1 cellular context compared by ENCODE assay signal in the genomic region with DNA sequence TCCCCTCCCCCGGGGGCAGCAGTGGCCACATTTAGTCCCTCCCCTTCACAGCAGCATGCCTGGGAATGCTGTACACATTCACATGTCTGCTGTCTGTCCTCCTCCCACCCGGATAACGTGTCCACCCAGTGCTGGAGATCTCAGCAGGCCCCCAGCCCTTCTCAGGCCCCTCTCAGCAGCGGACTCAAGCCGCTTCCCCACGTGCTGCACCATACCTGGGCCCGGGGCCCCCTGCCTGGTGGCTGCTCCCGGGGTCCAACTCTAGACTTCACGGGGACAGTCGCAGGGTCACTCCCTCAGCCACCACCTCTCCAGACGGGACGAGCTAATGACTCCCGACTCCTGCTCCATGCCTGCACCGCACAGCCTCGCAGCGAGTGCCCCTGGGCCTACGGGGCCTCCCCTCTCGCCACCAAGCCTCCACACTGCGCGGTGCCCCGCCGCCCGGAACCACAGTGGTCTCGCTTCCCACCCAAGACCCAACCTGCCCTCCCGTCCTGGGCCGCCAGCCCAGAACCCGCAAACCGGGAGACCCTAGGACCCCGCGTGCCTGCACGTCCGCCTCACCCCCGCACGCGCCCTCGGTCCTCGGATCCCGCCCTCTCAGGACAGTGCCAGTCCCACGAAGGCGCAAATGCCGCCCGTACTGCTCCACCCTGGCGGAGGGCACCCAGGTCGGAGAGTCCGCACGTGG.
TF ChIP-seq lines count a peak whose summit lies in the region.

No MANE protein-coding gene starts in this region.

TF ChIP-seq in H1, 55 proteins besides CTCF, POLR2A, EP300 and RAD21:
- TF ChIP-seq EGR1 (IDR thresholded peaks at IDR 0.05; ENCODE audit: borderline replicate concordance, low read depth, low read length) (no peak), POLR2AphosphoS5 (IDR thresholded peaks at IDR 0.05; ENCODE audit: low read depth, low read length) (no peak), SUZ12 (IDR thresholded peaks at IDR 0.05; ENCODE audit: low read length) (no peak), EZH2 (IDR thresholded peaks at IDR 0.05; ENCODE audit: low read depth, low read length, severe bottlenecking) (no peak), POU5F1 (IDR thresholded peaks at IDR 0.05; ENCODE audit: low read depth, low read length) (no peak), ZNF274 (IDR thresholded peaks at IDR 0.05; ENCODE audit: borderline replicate concordance, extremely low read depth, low read length) (no peak), RFX5 (IDR thresholded peaks at IDR 0.05; ENCODE audit: borderline replicate concordance, low read depth, low read length) (no peak), SIRT6 (IDR thresholded peaks at IDR 0.05; ENCODE audit: low read length) (no peak), CHD1 (IDR thresholded peaks at IDR 0.05; ENCODE audit: low read depth, low read length) (no peak)
- TF ChIP-seq, protein P1, sequence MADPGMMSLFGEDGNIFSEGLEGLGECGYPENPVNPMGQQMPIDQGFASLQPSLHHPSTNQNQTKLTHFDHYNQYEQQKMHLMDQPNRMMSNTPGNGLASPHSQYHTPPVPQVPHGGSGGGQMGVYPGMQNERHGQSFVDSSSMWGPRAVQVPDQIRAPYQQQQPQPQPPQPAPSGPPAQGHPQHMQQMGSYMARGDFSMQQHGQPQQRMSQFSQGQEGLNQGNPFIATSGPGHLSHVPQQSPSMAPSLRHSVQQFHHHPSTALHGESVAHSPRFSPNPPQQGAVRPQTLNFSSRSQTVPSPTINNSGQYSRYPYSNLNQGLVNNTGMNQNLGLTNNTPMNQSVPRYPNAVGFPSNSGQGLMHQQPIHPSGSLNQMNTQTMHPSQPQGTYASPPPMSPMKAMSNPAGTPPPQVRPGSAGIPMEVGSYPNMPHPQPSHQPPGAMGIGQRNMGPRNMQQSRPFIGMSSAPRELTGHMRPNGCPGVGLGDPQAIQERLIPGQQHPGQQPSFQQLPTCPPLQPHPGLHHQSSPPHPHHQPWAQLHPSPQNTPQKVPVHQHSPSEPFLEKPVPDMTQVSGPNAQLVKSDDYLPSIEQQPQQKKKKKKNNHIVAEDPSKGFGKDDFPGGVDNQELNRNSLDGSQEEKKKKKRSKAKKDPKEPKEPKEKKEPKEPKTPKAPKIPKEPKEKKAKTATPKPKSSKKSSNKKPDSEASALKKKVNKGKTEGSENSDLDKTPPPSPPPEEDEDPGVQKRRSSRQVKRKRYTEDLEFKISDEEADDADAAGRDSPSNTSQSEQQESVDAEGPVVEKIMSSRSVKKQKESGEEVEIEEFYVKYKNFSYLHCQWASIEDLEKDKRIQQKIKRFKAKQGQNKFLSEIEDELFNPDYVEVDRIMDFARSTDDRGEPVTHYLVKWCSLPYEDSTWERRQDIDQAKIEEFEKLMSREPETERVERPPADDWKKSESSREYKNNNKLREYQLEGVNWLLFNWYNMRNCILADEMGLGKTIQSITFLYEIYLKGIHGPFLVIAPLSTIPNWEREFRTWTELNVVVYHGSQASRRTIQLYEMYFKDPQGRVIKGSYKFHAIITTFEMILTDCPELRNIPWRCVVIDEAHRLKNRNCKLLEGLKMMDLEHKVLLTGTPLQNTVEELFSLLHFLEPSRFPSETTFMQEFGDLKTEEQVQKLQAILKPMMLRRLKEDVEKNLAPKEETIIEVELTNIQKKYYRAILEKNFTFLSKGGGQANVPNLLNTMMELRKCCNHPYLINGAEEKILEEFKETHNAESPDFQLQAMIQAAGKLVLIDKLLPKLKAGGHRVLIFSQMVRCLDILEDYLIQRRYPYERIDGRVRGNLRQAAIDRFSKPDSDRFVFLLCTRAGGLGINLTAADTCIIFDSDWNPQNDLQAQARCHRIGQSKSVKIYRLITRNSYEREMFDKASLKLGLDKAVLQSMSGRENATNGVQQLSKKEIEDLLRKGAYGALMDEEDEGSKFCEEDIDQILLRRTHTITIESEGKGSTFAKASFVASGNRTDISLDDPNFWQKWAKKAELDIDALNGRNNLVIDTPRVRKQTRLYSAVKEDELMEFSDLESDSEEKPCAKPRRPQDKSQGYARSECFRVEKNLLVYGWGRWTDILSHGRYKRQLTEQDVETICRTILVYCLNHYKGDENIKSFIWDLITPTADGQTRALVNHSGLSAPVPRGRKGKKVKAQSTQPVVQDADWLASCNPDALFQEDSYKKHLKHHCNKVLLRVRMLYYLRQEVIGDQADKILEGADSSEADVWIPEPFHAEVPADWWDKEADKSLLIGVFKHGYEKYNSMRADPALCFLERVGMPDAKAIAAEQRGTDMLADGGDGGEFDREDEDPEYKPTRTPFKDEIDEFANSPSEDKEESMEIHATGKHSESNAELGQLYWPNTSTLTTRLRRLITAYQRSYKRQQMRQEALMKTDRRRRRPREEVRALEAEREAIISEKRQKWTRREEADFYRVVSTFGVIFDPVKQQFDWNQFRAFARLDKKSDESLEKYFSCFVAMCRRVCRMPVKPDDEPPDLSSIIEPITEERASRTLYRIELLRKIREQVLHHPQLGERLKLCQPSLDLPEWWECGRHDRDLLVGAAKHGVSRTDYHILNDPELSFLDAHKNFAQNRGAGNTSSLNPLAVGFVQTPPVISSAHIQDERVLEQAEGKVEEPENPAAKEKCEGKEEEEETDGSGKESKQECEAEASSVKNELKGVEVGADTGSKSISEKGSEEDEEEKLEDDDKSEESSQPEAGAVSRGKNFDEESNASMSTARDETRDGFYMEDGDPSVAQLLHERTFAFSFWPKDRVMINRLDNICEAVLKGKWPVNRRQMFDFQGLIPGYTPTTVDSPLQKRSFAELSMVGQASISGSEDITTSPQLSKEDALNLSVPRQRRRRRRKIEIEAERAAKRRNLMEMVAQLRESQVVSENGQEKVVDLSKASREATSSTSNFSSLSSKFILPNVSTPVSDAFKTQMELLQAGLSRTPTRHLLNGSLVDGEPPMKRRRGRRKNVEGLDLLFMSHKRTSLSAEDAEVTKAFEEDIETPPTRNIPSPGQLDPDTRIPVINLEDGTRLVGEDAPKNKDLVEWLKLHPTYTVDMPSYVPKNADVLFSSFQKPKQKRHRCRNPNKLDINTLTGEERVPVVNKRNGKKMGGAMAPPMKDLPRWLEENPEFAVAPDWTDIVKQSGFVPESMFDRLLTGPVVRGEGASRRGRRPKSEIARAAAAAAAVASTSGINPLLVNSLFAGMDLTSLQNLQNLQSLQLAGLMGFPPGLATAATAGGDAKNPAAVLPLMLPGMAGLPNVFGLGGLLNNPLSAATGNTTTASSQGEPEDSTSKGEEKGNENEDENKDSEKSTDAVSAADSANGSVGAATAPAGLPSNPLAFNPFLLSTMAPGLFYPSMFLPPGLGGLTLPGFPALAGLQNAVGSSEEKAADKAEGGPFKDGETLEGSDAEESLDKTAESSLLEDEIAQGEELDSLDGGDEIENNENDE (IDR thresholded peaks at IDR 0.05; ENCODE audit: insufficient replicate concordance, low read length): no peak
- TF ChIP-seq, protein P2, sequence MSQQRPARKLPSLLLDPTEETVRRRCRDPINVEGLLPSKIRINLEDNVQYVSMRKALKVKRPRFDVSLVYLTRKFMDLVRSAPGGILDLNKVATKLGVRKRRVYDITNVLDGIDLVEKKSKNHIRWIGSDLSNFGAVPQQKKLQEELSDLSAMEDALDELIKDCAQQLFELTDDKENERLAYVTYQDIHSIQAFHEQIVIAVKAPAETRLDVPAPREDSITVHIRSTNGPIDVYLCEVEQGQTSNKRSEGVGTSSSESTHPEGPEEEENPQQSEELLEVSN (IDR thresholded peaks at IDR 0.05): no peak
